ENCODE assay signal across 23 cellular contexts in the genomic region with DNA sequence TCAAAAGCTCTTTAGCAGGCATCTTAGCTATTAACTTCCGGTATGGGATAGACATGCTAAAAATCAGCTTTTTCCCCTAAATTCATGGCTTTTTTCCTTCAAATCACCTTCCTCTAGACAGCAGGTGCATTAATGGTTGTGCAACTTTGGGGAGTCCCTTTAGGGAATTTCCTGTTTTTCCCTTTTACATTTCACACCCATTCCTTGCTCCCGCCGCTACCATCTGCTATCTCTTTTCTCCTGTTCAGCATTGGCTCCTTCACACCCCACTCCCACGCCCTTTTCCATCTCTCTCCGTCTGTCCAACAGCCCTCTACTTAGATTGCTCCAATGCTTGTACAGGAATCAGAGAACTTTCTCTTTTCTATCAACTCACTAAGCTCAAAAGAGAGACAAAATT. TPM values are rescaled to one million over a fixed set of nuclear protein-coding genes. Genes with fewer than 3 reads are reported as not detected.
A peak's percentile ranks its signal among the peaks of the same experiment; 100 is the strongest.
DNase-seq lines count a peak whose midpoint lies in the region; ATAC-seq and TF ChIP-seq lines count a peak whose summit lies in the region.
"Had no signal": no experiment of that assay in that cellular context is flagged by ENCODE, and none has a peak within 500 bp of the region (broad histone marks: within the 10 kb centered on the region; RNA-seq: fewer than 3 reads in every experiment).

No MANE protein-coding gene starts in this region.

- H3K4me1 Mint-ChIP-seq in glutamatergic neuron (ENCODE audit: low read depth, unreplicated experiment): peaks cover 40% of the 10 kb centered on the region
- H3K4me1 Mint-ChIP-seq: CD4-positive, CD25-positive, alpha-beta regulatory T cell; IgD-negative memory B cell had no signal

- WGBS in psoas muscle, 3 donors: 70 to 79% (median 77%) methylated on average over 5 of the region's 5 CpGs

- peak overlapping the region; percentile 63 for H3K27ac Mint-ChIP-seq in glutamatergic neuron (ENCODE audit: unreplicated experiment)
- H3K27ac Mint-ChIP-seq: CD4-positive, CD25-positive, alpha-beta regulatory T cell; GM23338; IgD-negative memory B cell had no signal

- DNase-seq in NCI-H1105 treated with DMSO at 0.1 percent for 48 hours (lab: John Stamatoyannopoulos, UW) (peak; percentile 17), NCI-H1105 (lab: John Stamatoyannopoulos, UW) (no peak), Ammon's horn (ENCODE audit: low spot score) (peak; percentile 53), NCI-H2171 treated with DMSO at 0.1 percent for 48 hours (lab: John Stamatoyannopoulos, UW) (peak; percentile 77), glutamatergic neuron (peak; percentile 29), ACHN (no peak), psoas muscle (no peak)
- DNase-seq in stimulated activated CD8-positive, alpha-beta memory T cell treated with anti-CD3 and anti-CD28 coated beads, Interleukin-4, amount 100 ng/mL, for 48 hours: no peak
- DNase-seq: 8988T; BE2C; Caco-2; CD4-positive, CD25-positive, alpha-beta regulatory T cell; DMS53; EL; HCEC 1CT; Karpas-422; NCI-H187 treated with DMSO at 0.1 percent for 48 hours; NCI-H524 treated with DMSO at 0.1 percent for 48 hours had no signal

- TF ChIP-seq CTCF in glutamatergic neuron (IDR thresholded peaks at IDR 0.05; ENCODE audit: partially characterized antibody, unreplicated experiment) (no peak), psoas muscle (IDR thresholded peaks at IDR 0.05) (no peak)

- H3K27ac ChIP-seq in psoas muscle: no peak overlapping the region

- intact Hi-C loops in psoas muscle (cut with DNase I): loop anchor here in 1 of 2 donors (10.0 kb wide), 1 partner anchor 225 kb away; no protein-coding TSS in a partner anchor

- H3K9me3 Mint-ChIP-seq in glutamatergic neuron (ENCODE audit: unreplicated experiment): peaks cover 7% of the 10 kb centered on the region
- H3K9me3 Mint-ChIP-seq: GM23338, IgD-negative memory B cell had no signal

- no peak for ATAC-seq in psoas muscle
- ATAC-seq: GM23338, Right ventricle myocardium inferior had no signal

- no peaks in the 10 kb centered on the region for H3K4me1 ChIP-seq in psoas muscle
- H3K4me1 ChIP-seq: BE2C, Caco-2 had no signal

- H3K36me3 ChIP-seq in psoas muscle (ENCODE audit: insufficient read depth in 1 of 2, low read depth in 1 of 2): no peaks in the 10 kb centered on the region
- H3K36me3 ChIP-seq: BE2C had no signal

- peaks cover 3% of the 10 kb centered on the region for H3K27me3 Mint-ChIP-seq in glutamatergic neuron (ENCODE audit: unreplicated experiment)
- H3K27me3 Mint-ChIP-seq: IgD-negative memory B cell had no signal

- H3K4me3 ChIP-seq in psoas muscle: no peak overlapping the region
- H3K4me3 ChIP-seq: GM23338 had no signal

- H3K36me3 Mint-ChIP-seq in glutamatergic neuron (ENCODE audit: unreplicated experiment): no peaks in the 10 kb centered on the region
- H3K36me3 Mint-ChIP-seq: CD4-positive, CD25-positive, alpha-beta regulatory T cell; IgD-negative memory B cell had no signal

- in situ Hi-C loops in ACHN (cut with HindIII; ENCODE audit: low pct_ligation_motif_present, low pct_unique_long_range_greater_than_20kb, low sequenced_read_pairs): no loop called here

- peak overlapping the region; percentile 36 for H3K4me3 Mint-ChIP-seq in glutamatergic neuron (ENCODE audit: unreplicated experiment)
- H3K4me3 Mint-ChIP-seq: CD4-positive, CD25-positive, alpha-beta regulatory T cell; GM23338; IgD-negative memory B cell had no signal

- H3K27me3 ChIP-seq in psoas muscle (ENCODE audit: insufficient read depth in 3 of 3, low read length in 2 of 3): peaks cover 0 to 2% (median 0%) of the 10 kb centered on the region in 3 donors
- H3K27me3 ChIP-seq: BE2C had no signal

- H3K9me3 ChIP-seq in psoas muscle: no peaks in the 10 kb centered on the region
- H3K9me3 ChIP-seq: BE2C, Caco-2 had no signal

RNA-seq across cellular contexts. Expression of a gene that starts 43.4 kb away (rescaled TPM):
- total RNA-seq in glutamatergic neuron (ENCODE audit: unreplicated experiment) (0.49 TPM), psoas muscle (not detected)
- not detected for polyA plus RNA-seq in psoas muscle
- total RNA-seq: Caco-2; CD4-positive, CD25-positive, alpha-beta regulatory T cell; GM23338; MCF 10A; OCI-LY7; Right ventricle myocardium inferior had no signal
- polyA plus RNA-seq: CD4-positive, CD25-positive, alpha-beta regulatory T cell; GM23338; IgD-negative memory B cell had no signal

Comparison
In these comparisons a context has a peak if more than half of its experiments do, and no peak if none do; other contexts are left out.
1. DNase-seq: peak in NCI-H1105 treated with DMSO at 0.1 percent for 48 hours (single experiment), Ammon's horn (single experiment), NCI-H2171 treated with DMSO at 0.1 percent for 48 hours (single experiment) and glutamatergic neuron (single experiment); none in NCI-H1105 (single experiment), stimulated activated CD8-positive, alpha-beta memory T cell treated with anti-CD3 and anti-CD28 coated beads, Interleukin-4, amount 100 ng/mL, for 48 hours (single experiment), ACHN (single experiment) and psoas muscle (0 of 2).